8 cellular contexts compared by ENCODE assay signal in the genomic region with DNA sequence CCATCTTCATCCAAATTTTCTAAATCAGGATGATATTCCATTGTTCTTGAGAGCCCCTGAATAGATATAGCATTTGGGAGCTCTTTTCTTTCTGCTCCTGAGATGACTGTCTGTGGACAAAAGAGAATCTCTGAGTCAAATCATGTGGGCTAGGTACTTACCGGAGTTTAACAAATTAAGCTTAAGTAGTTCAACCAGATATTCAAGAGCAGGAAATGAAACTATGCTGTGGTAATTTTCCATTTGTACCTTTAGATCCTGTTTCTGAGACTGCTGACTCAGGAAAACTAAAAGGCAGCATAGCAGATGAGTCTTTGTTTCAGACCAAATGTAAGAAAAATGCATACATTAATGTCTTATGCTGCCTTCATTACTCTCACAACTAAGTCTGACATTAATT. TPM values are rescaled to one million over a fixed set of nuclear protein-coding genes. Genes with fewer than 3 reads are reported as not detected.
DNase-seq lines count a peak whose midpoint lies in the region; ATAC-seq lines count a peak whose summit lies in the region.

A gene (minus strand): TSS at position 158 of the 400 bp plus-strand sequence. CDS start 117 bp downstream, at position 41.

- H3K9me3 ChIP-seq in SJCRH30 (replicated peaks): no peaks in the 10 kb centered on the region

- peak; percentile 96 for ATAC-seq in GM18502 (IDR thresholded peaks at IDR 0.05; ENCODE audit: poor library complexity, unreplicated experiment)
- peak; percentile 90 for ATAC-seq in HG02571 (IDR thresholded peaks at IDR 0.05; ENCODE audit: unreplicated experiment)

- no peak within 1 kb of the TSS for H3K27ac ChIP-seq in SJCRH30

- H3K27me3 ChIP-seq in SJCRH30: 0 out of 2 replicates have a peak, but pooled peaks cover 5% of the 10 kb centered on the region

- peak; percentile 29 for DNase-seq in NOMO-1 treated with dmso at 0.1 percent for 144 hours (lab: John Stamatoyannopoulos, UW; ENCODE audit: unreplicated experiment)
- DNase-seq in mesenteric fat pad (ENCODE audit: low spot score): no peak
- DNase-seq in EL: no peak
- DNase-seq in middle frontal gyrus (ENCODE audit: extremely low spot score, low spot score): no peak
- DNase-seq in SJCRH30: no peak
- DNase-seq in iPS-NIHi11 (ENCODE audit: low spot score): no peak

- H3K4me1 ChIP-seq in SJCRH30: no peaks in the 10 kb centered on the region

- no peaks in the 10 kb centered on the region for H3K36me3 ChIP-seq in SJCRH30

- no peak within 1 kb of the TSS for H3K4me3 ChIP-seq in SJCRH30

RNA-seq across cellular contexts. Expression of the gene that starts here (rescaled TPM):
- 27.7 TPM for total RNA-seq in mesenteric fat pad
- not detected in 2 replicates for total RNA-seq in SJCRH30 (2014; rRNA removed; shearing (Covaris generic))

Comparison
In these comparisons a context has a peak if more than half of its experiments do, and no peak if none do; other contexts are left out.
1. RNA of the gene that starts here (total RNA-seq): 27.7 TPM in mesenteric fat pad (single experiment); not detected in SJCRH30; every median in the first group is over 10 times any median in the second.